ENCODE assay signal across 12 cellular contexts in the genomic region with DNA sequence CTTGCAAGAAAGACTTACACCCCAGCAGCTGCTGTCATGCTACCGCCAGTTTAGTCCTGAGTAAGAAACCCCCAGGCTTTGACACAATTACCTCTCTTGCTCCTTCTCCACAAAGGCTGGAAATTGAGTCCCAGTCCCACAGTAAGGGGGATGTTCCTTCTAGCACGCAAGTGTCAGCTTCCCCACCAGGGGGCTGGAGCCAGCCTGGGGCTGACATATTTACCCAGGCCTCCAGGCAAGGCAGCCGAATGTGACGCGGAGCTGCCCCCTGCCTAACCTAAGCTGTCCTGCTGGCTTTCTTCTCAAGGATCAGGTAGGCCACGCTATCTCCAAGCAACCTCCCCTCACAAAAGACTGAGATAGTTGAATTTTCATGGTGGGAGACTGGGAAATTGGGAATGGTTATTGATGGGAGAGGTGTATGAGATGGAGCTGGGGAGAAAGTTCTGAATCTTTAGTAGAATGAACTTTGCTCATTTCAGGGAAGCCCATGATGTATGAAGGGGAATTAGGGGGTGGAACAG. TPM values are rescaled to one million over a fixed set of nuclear protein-coding genes. Genes with fewer than 3 reads are reported as not detected.
DNase-seq lines count a peak whose midpoint lies in the region; ATAC-seq and TF ChIP-seq lines count a peak whose summit lies in the region.
"Had no signal": no experiment of that assay in that cellular context is flagged by ENCODE, and none has a peak within 500 bp of the region (broad histone marks: within the 10 kb centered on the region; RNA-seq: fewer than 3 reads in every experiment).

No MANE protein-coding gene starts in this region.

- ATAC-seq in heart left ventricle (no peak), upper lobe of right lung (no peak), lower lobe of right lung (no peak)
- ATAC-seq: activated T-cell treated with anti-CD3 and anti-CD28 coated beads, Interleukin-2, amount 50 U/mL, for 72 hours had no signal

- no peak overlapping the region for H3K27ac ChIP-seq in cardiac muscle cell
- H3K27ac ChIP-seq in heart left ventricle: no peak overlapping the region
- H3K27ac ChIP-seq in upper lobe of right lung: no peak overlapping the region
- H3K27ac ChIP-seq in lower lobe of right lung: no peak overlapping the region
- H3K27ac ChIP-seq: skin epidermis, stomach had no signal

- peaks cover 12% of the 10 kb centered on the region for H3K4me1 Mint-ChIP-seq in endothelial cell (ENCODE audit: unreplicated experiment)
- H3K4me1 Mint-ChIP-seq in activated naive CD4-positive, alpha-beta T cell treated with anti-CD3 and anti-CD28 coated beads, Interleukin-2, amount 10 ng/mL, durations not matched to agents 7 days and 5 days: no peaks in the 10 kb centered on the region

- peaks cover 3% of the 10 kb centered on the region for H3K27me3 Mint-ChIP-seq in endothelial cell (ENCODE audit: unreplicated experiment)
- H3K27me3 Mint-ChIP-seq in activated naive CD4-positive, alpha-beta T cell treated with anti-CD3 and anti-CD28 coated beads, Interleukin-2, amount 10 ng/mL, durations not matched to agents 7 days and 5 days: peaks cover 3% of the 10 kb centered on the region

- no peak for TF ChIP-seq POLR2A in heart left ventricle (IDR thresholded peaks at IDR 0.05)

- CTCF ChIA-PET in activated naive CD4-positive, alpha-beta T cell treated with anti-CD3 and anti-CD28 coated beads, Interleukin-2, amount 10 ng/mL, durations not matched to agents 7 days and 5 days (lab: Charles Lee): interaction anchor here (0.7 to 1.0 kb wide), 2 partner anchors 9 to 20 kb away, joined by 3 to 4 read pairs; no protein-coding TSS in a partner anchor

- 89 to 94% (median 93%) methylated on average over 6 of the region's 6 CpGs for whole genome bisulfite sequencing in heart left ventricle, 4 donors

- DNase-seq in cardiac muscle cell (ENCODE audit: low read depth in 1 of 2, low spot score in 1 of 2) (peak in 1 of 2 donors; percentile 74), heart left ventricle (no peak), NCI-H2171 treated with DMSO at 0.1 percent for 48 hours (lab: John Stamatoyannopoulos, UW) (peak; percentile 4), endothelial cell (ENCODE audit: low spot score) (peak; percentile 75), upper lobe of right lung (no peak), lower lobe of right lung (no peak), midbrain (lab: John Stamatoyannopoulos, UW) (no peak)
- no peak for DNase-seq in activated naive CD4-positive, alpha-beta T cell treated with anti-CD3 and anti-CD28 coated beads, Interleukin-2, amount 10 ng/mL, durations not matched to agents 7 days and 5 days
- DNase-seq: mammary epithelial cell, stomach had no signal

- H3K4me1 ChIP-seq in cardiac muscle cell (ENCODE audit: low read depth) (peaks cover 36% of the 10 kb centered on the region), heart left ventricle (peaks cover 0 to 14% (median 0%) of the 10 kb centered on the region in 12 donors), upper lobe of right lung (peaks cover 3% of the 10 kb centered on the region), lower lobe of right lung (peaks cover 11% of the 10 kb centered on the region)

- TF ChIP-seq CTCF in cardiac muscle cell (IDR thresholded peaks at IDR 0.05; ENCODE audit: low read depth, low read length) (peak; percentile 48), heart left ventricle (IDR thresholded peaks at IDR 0.05) (no peak), endothelial cell (IDR thresholded peaks at IDR 0.05; ENCODE audit: unreplicated experiment) (peak; percentile 73), upper lobe of right lung (IDR thresholded peaks at IDR 0.05) (peak; percentile 12), lower lobe of right lung (IDR thresholded peaks at IDR 0.05) (no peak)

- no peak overlapping the region for H3K4me3 Mint-ChIP-seq in endothelial cell (ENCODE audit: unreplicated experiment)
- no peak overlapping the region for H3K4me3 Mint-ChIP-seq in activated naive CD4-positive, alpha-beta T cell treated with anti-CD3 and anti-CD28 coated beads, Interleukin-2, amount 10 ng/mL, durations not matched to agents 7 days and 5 days
- H3K4me3 Mint-ChIP-seq: activated T-cell treated with anti-CD3 and anti-CD28 coated beads, Interleukin-2, amount 50 U/mL, for 72 hours had no signal

- H3K9me3 ChIP-seq in cardiac muscle cell (ENCODE audit: low read depth): no peaks in the 10 kb centered on the region
- no peaks in the 10 kb centered on the region for H3K9me3 ChIP-seq in heart left ventricle
- no peaks in the 10 kb centered on the region for H3K9me3 ChIP-seq in upper lobe of right lung
- H3K9me3 ChIP-seq in lower lobe of right lung: no peaks in the 10 kb centered on the region
- H3K9me3 ChIP-seq: stomach had no signal

- H3K27me3 ChIP-seq in cardiac muscle cell (no peaks in the 10 kb centered on the region), heart left ventricle (no peaks in the 10 kb centered on the region), upper lobe of right lung (no peaks in the 10 kb centered on the region), lower lobe of right lung (ENCODE audit: low read depth) (no peaks in the 10 kb centered on the region)
- H3K27me3 ChIP-seq: stomach had no signal

- H3K36me3 ChIP-seq in cardiac muscle cell (no peaks in the 10 kb centered on the region), heart left ventricle (no peaks in the 10 kb centered on the region), upper lobe of right lung (no peaks in the 10 kb centered on the region), lower lobe of right lung (no peaks in the 10 kb centered on the region)
- H3K36me3 ChIP-seq: stomach had no signal

- H3K4me3 ChIP-seq in cardiac muscle cell (no peak overlapping the region), heart left ventricle (no peak overlapping the region), upper lobe of right lung (no peak overlapping the region), lower lobe of right lung (no peak overlapping the region)
- H3K4me3 ChIP-seq: skin epidermis, stomach had no signal

- H3K36me3 Mint-ChIP-seq in endothelial cell (ENCODE audit: low read depth, unreplicated experiment): no peaks in the 10 kb centered on the region
- no peaks in the 10 kb centered on the region for H3K36me3 Mint-ChIP-seq in activated naive CD4-positive, alpha-beta T cell treated with anti-CD3 and anti-CD28 coated beads, Interleukin-2, amount 10 ng/mL, durations not matched to agents 7 days and 5 days

- no peaks in the 10 kb centered on the region for H3K9me3 Mint-ChIP-seq in endothelial cell (ENCODE audit: unreplicated experiment)
- H3K9me3 Mint-ChIP-seq in activated naive CD4-positive, alpha-beta T cell treated with anti-CD3 and anti-CD28 coated beads, Interleukin-2, amount 10 ng/mL, durations not matched to agents 7 days and 5 days: no peaks in the 10 kb centered on the region
- H3K9me3 Mint-ChIP-seq: activated T-cell treated with anti-CD3 and anti-CD28 coated beads, Interleukin-2, amount 50 U/mL, for 72 hours had no signal

- intact Hi-C loops in heart left ventricle (cut with DNase I) (no loop called here), upper lobe of right lung (cut with DNase I) (no loop called here), lower lobe of right lung (cut with DNase I) (no loop called here)

- H3K27ac Mint-ChIP-seq in endothelial cell (ENCODE audit: unreplicated experiment): no peak overlapping the region
- no peak overlapping the region for H3K27ac Mint-ChIP-seq in activated naive CD4-positive, alpha-beta T cell treated with anti-CD3 and anti-CD28 coated beads, Interleukin-2, amount 10 ng/mL, durations not matched to agents 7 days and 5 days
- H3K27ac Mint-ChIP-seq: activated T-cell treated with anti-CD3 and anti-CD28 coated beads, Interleukin-2, amount 50 U/mL, for 72 hours had no signal

RNA-seq across cellular contexts. Expression of gene BMPER, which starts 19.2 kb away (rescaled TPM):
- 55.1 and 138 TPM in 2 replicates for total RNA-seq in cardiac muscle cell
- polyA plus RNA-seq in cardiac muscle cell: 53.6 and 95.3 TPM in 2 replicates
- 1 to 10 TPM in 5 of 9 donors, under 1 TPM in 4; 0.05 to 4.2 (median 1.4) TPM for total RNA-seq in heart left ventricle
- polyA plus RNA-seq in heart left ventricle: under 1 TPM; 0.34 to 0.50 TPM
- 2.5 TPM for total RNA-seq in endothelial cell (ENCODE audit: unreplicated experiment)
- 10.0 TPM for total RNA-seq in upper lobe of right lung
- total RNA-seq in lower lobe of right lung: 7.4 TPM

Comparison
In these comparisons a context has a peak if more than half of its experiments do, and no peak if none do; other contexts are left out.
1. CTCF ChIP-seq: peak in cardiac muscle cell (single experiment), endothelial cell (single experiment) and upper lobe of right lung (single experiment); none in heart left ventricle (0 of 12) and lower lobe of right lung (single experiment).
2. DNase-seq: peak in NCI-H2171 treated with DMSO at 0.1 percent for 48 hours (single experiment) and endothelial cell (single experiment); none in heart left ventricle (0 of 5), upper lobe of right lung (single experiment), lower lobe of right lung (single experiment), activated naive CD4-positive, alpha-beta T cell treated with anti-CD3 and anti-CD28 coated beads, Interleukin-2, amount 10 ng/mL, durations not matched to agents 7 days and 5 days (single experiment) and midbrain (single experiment).